Comparison of ENCODE assay signal across 15 cellular contexts in the genomic region with DNA sequence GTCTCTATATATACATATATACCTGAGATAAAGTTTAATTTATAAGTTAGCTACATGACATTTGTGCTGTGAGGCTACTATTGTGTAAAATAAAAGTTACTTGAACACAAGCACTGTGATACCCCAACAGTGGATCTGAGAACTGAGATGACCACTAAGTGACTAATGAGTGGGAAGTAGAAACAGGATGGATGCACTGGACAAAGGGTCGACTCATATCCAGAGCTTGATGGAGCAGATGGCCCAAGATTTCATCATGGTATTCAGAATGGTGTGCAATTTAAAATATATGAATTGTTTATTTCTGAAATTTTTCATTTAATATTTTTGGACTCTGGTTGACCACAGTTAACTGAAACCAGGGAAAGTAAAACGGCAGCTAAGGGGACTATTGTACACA.
DNase-seq lines count a peak whose midpoint lies in the region; ATAC-seq and TF ChIP-seq lines count a peak whose summit lies in the region.
"Had no signal": no experiment of that assay in that cellular context is flagged by ENCODE, and none has a peak within 500 bp of the region (broad histone marks: within the 10 kb centered on the region; RNA-seq: fewer than 3 reads in every experiment).

No MANE protein-coding gene starts in this region.

- peak; percentile 82 for ATAC-seq in GM18873 (IDR thresholded peaks at IDR 0.05; ENCODE audit: low FRiP score, unreplicated experiment)
- peak; percentile 76 for ATAC-seq in HG02623 (IDR thresholded peaks at IDR 0.05; ENCODE audit: unreplicated experiment)
- peak; percentile 71 for ATAC-seq in HG03575 (IDR thresholded peaks at IDR 0.05; ENCODE audit: extremely low read depth, insufficient number of reproducible peaks, low FRiP score, unreplicated experiment)
- ATAC-seq in HG02970 (IDR thresholded peaks at IDR 0.05; ENCODE audit: low FRiP score, unreplicated experiment), result no peak
- ATAC-seq: gastroesophageal sphincter, HepG2 had no signal

- no peak overlapping the region for H3K4me3 ChIP-seq in fibroblast of mammary gland (ENCODE audit: control insufficient read depth, low read depth, low read length)
- H3K4me3 ChIP-seq: gastroesophageal sphincter, prostate gland, suprapubic skin had no signal

- DNase-seq in fibroblast of mammary gland (ENCODE audit: low read depth) (peak; percentile 5), anterior cingulate cortex (lab: John Stamatoyannopoulos, UW) (no peak), Kasumi-1 (lab: John Stamatoyannopoulos, UW) (no peak), T-helper 1 cell (no peak)
- DNase-seq: activated gamma-delta T cell; CD8-positive, alpha-beta memory T cell; mesendoderm had no signal

- TF ChIP-seq CTCF in fibroblast of mammary gland (conservative IDR thresholded peaks at IDR 0.05; ENCODE audit: control insufficient read depth, insufficient read depth, low read depth, low read length), result no peak
